In the genomic region with DNA sequence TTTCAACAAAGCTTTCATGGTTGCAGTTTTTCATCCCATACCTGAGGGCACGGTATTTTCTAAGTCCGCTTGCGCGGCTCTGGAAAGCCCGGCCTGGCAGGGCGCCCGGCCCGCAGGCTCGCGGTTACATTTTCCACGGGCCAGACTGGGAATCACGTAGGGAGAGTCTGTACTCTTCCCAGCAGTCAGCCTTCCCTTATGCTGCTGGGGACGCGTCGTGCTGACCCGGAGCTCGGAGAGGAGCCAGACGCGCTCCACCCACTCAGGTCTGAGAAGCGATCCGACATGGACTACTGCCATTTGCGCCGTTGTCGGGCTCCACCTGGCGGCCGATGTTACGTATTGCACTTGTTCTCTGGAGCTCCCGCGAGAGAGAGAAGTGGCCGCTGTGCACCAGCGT, we compare ENCODE assay signal across 8 cellular contexts.
A peak's percentile ranks its signal among the peaks of the same experiment; 100 is the strongest.
DNase-seq lines count a peak whose midpoint lies in the region; ATAC-seq and TF ChIP-seq lines count a peak whose summit lies in the region.
"Not testable (repeated sequence)": the region's sequence is repeated elsewhere in the genome, so short reads cannot be mapped to it uniquely, and the experiment has no call there.

No MANE protein-coding gene starts in this region.

- not testable (repeated sequence) for H3K27me3 Mint-ChIP-seq in HFFc6 (ENCODE audit: insufficient read depth); activated CD8-positive, alpha-beta T cell treated with anti-CD3 and anti-CD28 coated beads, Interleukin-2, amount 10 ng/mL, durations not matched to agents 7 days and 5 days (ENCODE audit: low read depth)

- DNase-seq in AG04449 (ENCODE audit: low read depth, low spot score); HFFc6; activated CD8-positive, alpha-beta T cell treated with anti-CD3 and anti-CD28 coated beads, Interleukin-2, amount 10 ng/mL, durations not matched to agents 7 days and 5 days: not testable (repeated sequence)
- DNase-seq in dorsolateral prefrontal cortex, result peak in 7 of 10 donors; percentile 10 to 71 (median 29)
- peak; percentile 51 to 61 for DNase-seq in left lung

- not testable (repeated sequence) for H3K4me1 ChIP-seq in left lung; skeletal muscle satellite cell (ENCODE audit: control insufficient read depth, insufficient read depth, low read length)

- not testable (repeated sequence) for H3K36me3 ChIP-seq in left lung; skeletal muscle satellite cell (ENCODE audit: insufficient read depth, low read length)

- not testable (repeated sequence) for H3K27ac Mint-ChIP-seq in HFFc6; activated CD8-positive, alpha-beta T cell treated with anti-CD3 and anti-CD28 coated beads, Interleukin-2, amount 10 ng/mL, durations not matched to agents 7 days and 5 days

- H3K9me3 ChIP-seq in left lung; skeletal muscle satellite cell (replicated peaks; ENCODE audit: low read length): not testable (repeated sequence)

- not testable (repeated sequence) for H3K9ac ChIP-seq in skeletal muscle satellite cell (ENCODE audit: low read depth, low read length)

- not testable (repeated sequence) for H3K4me3 Mint-ChIP-seq in HFFc6; activated CD8-positive, alpha-beta T cell treated with anti-CD3 and anti-CD28 coated beads, Interleukin-2, amount 10 ng/mL, durations not matched to agents 7 days and 5 days

- H3K4me3 ChIP-seq in AG04449 (ENCODE audit: low read depth, low read length), result peak overlapping the region; percentile 40
- H3K4me3 ChIP-seq in dorsolateral prefrontal cortex, result peak overlapping the region in 56 of 59 donors; percentile 27 to 66 (median 52)
- H3K4me3 ChIP-seq in left lung, result peak overlapping the region in 1 of 2 donors; percentile 23
- peak overlapping the region; percentile 62 for H3K4me3 ChIP-seq in skeletal muscle satellite cell (ENCODE audit: low read length)

- H3K4me1 Mint-ChIP-seq in HFFc6 (ENCODE audit: low read depth); activated CD8-positive, alpha-beta T cell treated with anti-CD3 and anti-CD28 coated beads, Interleukin-2, amount 10 ng/mL, durations not matched to agents 7 days and 5 days (ENCODE audit: low read depth): not testable (repeated sequence)

- CTCF ChIA-PET in AG04449 (lab: Yijun Ruan, JAX); activated CD8-positive, alpha-beta T cell treated with anti-CD3 and anti-CD28 coated beads, Interleukin-2, amount 10 ng/mL, durations not matched to agents 7 days and 5 days (lab: Charles Lee): not testable (repeated sequence)

- peak overlapping the region in 2 of 59 donors; percentile 71 to 72 for H3K27ac ChIP-seq in dorsolateral prefrontal cortex
- H3K27ac ChIP-seq in left lung, result not testable (repeated sequence)

- H3K9me3 Mint-ChIP-seq in HFFc6; activated CD8-positive, alpha-beta T cell treated with anti-CD3 and anti-CD28 coated beads, Interleukin-2, amount 10 ng/mL, durations not matched to agents 7 days and 5 days (ENCODE audit: insufficient read depth): not testable (repeated sequence)

- H3K36me3 Mint-ChIP-seq in HFFc6 (ENCODE audit: low read depth); activated CD8-positive, alpha-beta T cell treated with anti-CD3 and anti-CD28 coated beads, Interleukin-2, amount 10 ng/mL, durations not matched to agents 7 days and 5 days (ENCODE audit: low read depth): not testable (repeated sequence)

- ATAC-seq in GM19023 (IDR thresholded peaks at IDR 0.05; ENCODE audit: unreplicated experiment) (peak; percentile 100), HG03442 (IDR thresholded peaks at IDR 0.05; ENCODE audit: unreplicated experiment) (peak; percentile 99), left lung (peak; percentile 100)
- ATAC-seq in activated CD8-positive, alpha-beta T cell treated with anti-CD3 and anti-CD28 coated beads, Interleukin-2, amount 10 ng/mL, durations not matched to agents 7 days and 5 days, result peak; percentile 100

- peak overlapping the region; percentile 78 for H3K4me2 ChIP-seq in skeletal muscle satellite cell (ENCODE audit: low read length)

- intact Hi-C loops in dorsolateral prefrontal cortex (cut with DNase I); left lung (cut with DNase I): not testable (repeated sequence)

- H3K27me3 ChIP-seq in dorsolateral prefrontal cortex; left lung; skeletal muscle satellite cell (ENCODE audit: control insufficient read depth, insufficient read depth, low read length): not testable (repeated sequence)

- POLR2A ChIA-PET in AG04449 (lab: Yijun Ruan, JAX); activated CD8-positive, alpha-beta T cell treated with anti-CD3 and anti-CD28 coated beads, Interleukin-2, amount 10 ng/mL, durations not matched to agents 7 days and 5 days (lab: Charles Lee): not testable (repeated sequence)

- not testable (repeated sequence) for TF ChIP-seq CTCF in AG04449 (IDR thresholded peaks at IDR 0.05; ENCODE audit: insufficient read depth, low read length, missing control alignments)
- TF ChIP-seq CTCF in HFFc6 (IDR thresholded peaks at IDR 0.05) (peak; percentile 42), dorsolateral prefrontal cortex (IDR thresholded peaks at IDR 0.05 in 54 of 56, conservative IDR thresholded peaks at IDR 0.05 in 2 of 56; ENCODE audit: low read depth in 1 of 56, partially characterized antibody in 56 of 56) (peak in 34 of 56 donors; percentile 12 to 42 (median 26)), left lung (IDR thresholded peaks at IDR 0.05) (peak in 1 of 2 donors; percentile 8)
